In the genomic region with DNA sequence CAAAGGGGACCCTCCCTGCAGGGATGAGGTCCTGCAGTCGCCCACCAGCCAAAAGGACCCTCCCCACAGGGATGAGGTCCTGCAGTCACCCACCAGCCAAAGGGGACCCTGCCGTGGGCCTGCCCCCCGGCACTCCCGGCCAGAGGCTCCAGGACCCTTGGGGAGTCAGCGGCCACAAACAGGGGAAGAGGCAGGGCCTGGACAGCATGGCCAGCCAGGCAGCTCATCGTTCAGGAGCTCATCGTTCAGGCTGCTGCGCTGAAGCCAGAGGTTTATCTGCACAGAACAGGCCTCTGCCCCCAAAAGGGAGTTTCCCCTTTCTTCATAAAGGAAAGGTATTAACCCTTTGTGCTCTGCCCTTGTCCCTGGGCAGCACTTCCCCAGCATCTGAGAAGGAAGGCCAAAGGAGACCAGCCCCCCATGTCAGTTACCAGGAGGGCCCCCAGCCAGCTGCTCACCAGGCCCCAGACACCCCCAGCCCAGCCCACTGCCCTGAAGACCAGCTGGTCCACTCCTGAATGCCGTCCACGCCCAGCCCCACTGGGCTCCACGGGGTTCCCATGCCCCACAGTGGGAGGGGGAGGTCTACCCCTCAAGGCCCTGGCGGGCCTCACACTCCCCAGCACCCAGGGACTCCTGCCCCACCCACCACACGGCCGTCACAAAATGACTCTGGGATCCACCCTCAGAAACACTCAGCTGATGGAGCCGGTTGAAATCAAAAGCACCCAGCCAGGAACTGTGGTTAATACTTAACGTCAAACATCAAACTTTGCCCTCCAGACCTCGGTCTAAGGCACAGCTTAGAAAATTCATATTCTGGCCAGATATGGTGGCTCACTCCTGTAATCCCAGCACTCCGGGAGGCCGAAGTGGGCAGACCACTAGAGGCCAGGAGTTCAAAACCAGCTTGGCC, we compare ENCODE assay signal across 8 cellular contexts. TPM values are rescaled to one million over a fixed set of nuclear protein-coding genes. Genes with fewer than 3 reads are reported as not detected.
A peak's percentile ranks its signal among the peaks of the same experiment; 100 is the strongest.
DNase-seq lines count a peak whose midpoint lies in the region; TF ChIP-seq lines count a peak whose summit lies in the region.

No MANE protein-coding gene starts in this region.

- peaks cover 0 to 20% of the 10 kb centered on the region in 2 experiments for H3K27me3 ChIP-seq in mesenchymal stem cell (ENCODE audit: control insufficient read depth in 1 of 2, insufficient read depth in 1 of 2, low read length in 2 of 2)
- no peaks in the 10 kb centered on the region for H3K27me3 ChIP-seq in WERI-Rb-1 (ENCODE audit: insufficient read depth, low read depth, severe bottlenecking)
- no peaks in the 10 kb centered on the region for H3K27me3 ChIP-seq in HAP-1 (ENCODE audit: low read depth)
- no peaks in the 10 kb centered on the region for H3K27me3 ChIP-seq in smooth muscle cell (ENCODE audit: low read depth)

- H3K36me3 ChIP-seq in mesenchymal stem cell (ENCODE audit: control insufficient read depth in 1 of 2, insufficient read depth in 2 of 2, low read depth in 1 of 2, low read length in 2 of 2) = no peaks in the 10 kb centered on the region
- H3K36me3 ChIP-seq in WERI-Rb-1 = peaks cover 27% of the 10 kb centered on the region
- no peaks in the 10 kb centered on the region for H3K36me3 ChIP-seq in HAP-1 (replicated peaks)
- no peaks in the 10 kb centered on the region for H3K36me3 ChIP-seq in smooth muscle cell (ENCODE audit: low read depth)

- H3K27ac ChIP-seq in mesenchymal stem cell (ENCODE audit: low read length, poor library complexity, severe bottlenecking) (no peak overlapping the region), WERI-Rb-1 (no peak overlapping the region), smooth muscle cell (ENCODE audit: low read depth) (no peak overlapping the region)

- no peak overlapping the region for H3K14ac ChIP-seq in mesenchymal stem cell (ENCODE audit: low read length in 2 of 2)

- WGBS in mesenchymal stem cell = 77% methylated on average over 19 of the region's 19 CpGs
- 85% methylated on average over 18 of the region's 19 CpGs for WGBS in smooth muscle cell (ENCODE audit: low lambda C conversion rate)

- no peak overlapping the region for H2AK5ac ChIP-seq in mesenchymal stem cell (ENCODE audit: low read length, severe bottlenecking)

- H3K4me1 ChIP-seq in mesenchymal stem cell (ENCODE audit: control insufficient read depth, insufficient read depth, low read depth, low read length) (peaks cover 20% of the 10 kb centered on the region), HAP-1 (peaks cover 2% of the 10 kb centered on the region; the same call in 1 of the 2 replicates), smooth muscle cell (ENCODE audit: low read depth) (peaks cover 23% of the 10 kb centered on the region)

- no peaks in the 10 kb centered on the region for H3K79me1 ChIP-seq in mesenchymal stem cell (replicated peaks; ENCODE audit: low read length, poor library complexity, severe bottlenecking)

- peak; percentile 7 for TF ChIP-seq POLR2A in GM19099 (IDR thresholded peaks at IDR 0.05; ENCODE audit: extremely low read depth, insufficient read length, low read depth)

- DNase-seq in HuH-7 (ENCODE audit: low spot score) (peak; percentile 96), mesenchymal stem cell (no peak), WERI-Rb-1 (no peak), HAP-1 (ENCODE audit: low spot score in 2 of 2) (no peak), smooth muscle cell (lab: John Stamatoyannopoulos, UW; ENCODE audit: unreplicated experiment) (no peak), NCI-H1694 (lab: John Stamatoyannopoulos, UW) (no peak)
- DNase-seq in activated T-cell treated with anti-CD3 and anti-CD28 coated beads, Interleukin-2, amount 50 U/mL, for 48 hours = peak; percentile 72 to 75

- TF ChIP-seq CTCF in WERI-Rb-1 (IDR thresholded peaks at IDR 0.05; ENCODE audit: low read depth, low read length) (no peak), smooth muscle cell (IDR thresholded peaks at IDR 0.05; ENCODE audit: borderline replicate concordance, insufficient read depth, poor library complexity, severe bottlenecking) (no peak)

- in situ Hi-C loops in HAP-1 (cut with MboI; ENCODE audit: low sequenced_read_pairs) = no loop called here

- no peak overlapping the region for H4K8ac ChIP-seq in mesenchymal stem cell (ENCODE audit: low read length)

- no peak overlapping the region for H2BK12ac ChIP-seq in mesenchymal stem cell (ENCODE audit: low read length in 2 of 2)

- H3K9ac ChIP-seq in mesenchymal stem cell (ENCODE audit: low read length) = no peak overlapping the region
- H3K9ac ChIP-seq in smooth muscle cell (ENCODE audit: low read depth) = no peak overlapping the region

- no peak overlapping the region for H4K91ac ChIP-seq in mesenchymal stem cell (ENCODE audit: low read length)

- no peak overlapping the region for H2BK5ac ChIP-seq in mesenchymal stem cell (ENCODE audit: low read depth, low read length, poor library complexity, severe bottlenecking)

- peaks cover 3% of the 10 kb centered on the region for H3K79me2 ChIP-seq in smooth muscle cell (ENCODE audit: low read depth)

- H2AFZ ChIP-seq in mesenchymal stem cell (ENCODE audit: low read depth, low read length) = no peak overlapping the region
- H2AFZ ChIP-seq in smooth muscle cell (ENCODE audit: low read depth) = no peak overlapping the region

- no peak overlapping the region for H3K18ac ChIP-seq in mesenchymal stem cell (ENCODE audit: low read depth in 1 of 2, low read length in 2 of 2)

- peak overlapping the region; percentile 8 for H2BK15ac ChIP-seq in mesenchymal stem cell (ENCODE audit: low read depth, poor library complexity, severe bottlenecking)

- H3K4ac ChIP-seq in mesenchymal stem cell (ENCODE audit: low read depth in 1 of 2, low read length in 2 of 2) = no peak overlapping the region

- H3F3A ChIP-seq in smooth muscle cell (ENCODE audit: low read depth) = peaks cover 5% of the 10 kb centered on the region

- H4K20me1 ChIP-seq in smooth muscle cell (ENCODE audit: low read depth) = peaks cover 77% of the 10 kb centered on the region

- H2BK120ac ChIP-seq in mesenchymal stem cell (ENCODE audit: low read depth, low read length) = no peak overlapping the region

- H3K4me2 ChIP-seq in mesenchymal stem cell (ENCODE audit: low read length, poor library complexity, severe bottlenecking) = no peak overlapping the region
- H3K4me2 ChIP-seq in smooth muscle cell = no peak overlapping the region

- H3K9me3 ChIP-seq in mesenchymal stem cell (ENCODE audit: control insufficient read depth, low read length) (no peaks in the 10 kb centered on the region), WERI-Rb-1 (ENCODE audit: severe bottlenecking) (no peaks in the 10 kb centered on the region), HAP-1 (no peaks in the 10 kb centered on the region), smooth muscle cell (replicated peaks; ENCODE audit: low read depth) (no peaks in the 10 kb centered on the region)

- H3K4me3 ChIP-seq in mesenchymal stem cell (ENCODE audit: insufficient read depth in 1 of 2, low read depth in 1 of 2, low read length in 2 of 2) (no peak overlapping the region), WERI-Rb-1 (ENCODE audit: low read depth, low read length) (no peak overlapping the region), HAP-1 (no peak overlapping the region), smooth muscle cell (no peak overlapping the region)

- H3K23ac ChIP-seq in mesenchymal stem cell (ENCODE audit: low read length in 2 of 2) = no peak overlapping the region

RNA-seq across cellular contexts. Expression of a gene that starts 6.3 kb away (rescaled TPM):
- polyA plus RNA-seq in mesenchymal stem cell (2013, experiment 1 of 2) = 23.4 TPM
- polyA plus RNA-seq in mesenchymal stem cell (2013, experiment 2 of 2) = 22.9 TPM
- total RNA-seq in smooth muscle cell = 6.1 and 8.3 TPM in 2 replicates
- 13.4 and 15.2 TPM in 2 replicates for polyA plus RNA-seq in smooth muscle cell

Comparison
In these comparisons a context has a peak if more than half of its experiments do, and no peak if none do; other contexts are left out.
1. DNase-seq: peak in HuH-7 (single experiment) and activated T-cell treated with anti-CD3 and anti-CD28 coated beads, Interleukin-2, amount 50 U/mL, for 48 hours (2 of 2); none in mesenchymal stem cell (single experiment), WERI-Rb-1 (single experiment), HAP-1 (0 of 2), smooth muscle cell (single experiment) and NCI-H1694 (single experiment).